Comparison of ENCODE assay signal across 11 cellular contexts in the genomic region with DNA sequence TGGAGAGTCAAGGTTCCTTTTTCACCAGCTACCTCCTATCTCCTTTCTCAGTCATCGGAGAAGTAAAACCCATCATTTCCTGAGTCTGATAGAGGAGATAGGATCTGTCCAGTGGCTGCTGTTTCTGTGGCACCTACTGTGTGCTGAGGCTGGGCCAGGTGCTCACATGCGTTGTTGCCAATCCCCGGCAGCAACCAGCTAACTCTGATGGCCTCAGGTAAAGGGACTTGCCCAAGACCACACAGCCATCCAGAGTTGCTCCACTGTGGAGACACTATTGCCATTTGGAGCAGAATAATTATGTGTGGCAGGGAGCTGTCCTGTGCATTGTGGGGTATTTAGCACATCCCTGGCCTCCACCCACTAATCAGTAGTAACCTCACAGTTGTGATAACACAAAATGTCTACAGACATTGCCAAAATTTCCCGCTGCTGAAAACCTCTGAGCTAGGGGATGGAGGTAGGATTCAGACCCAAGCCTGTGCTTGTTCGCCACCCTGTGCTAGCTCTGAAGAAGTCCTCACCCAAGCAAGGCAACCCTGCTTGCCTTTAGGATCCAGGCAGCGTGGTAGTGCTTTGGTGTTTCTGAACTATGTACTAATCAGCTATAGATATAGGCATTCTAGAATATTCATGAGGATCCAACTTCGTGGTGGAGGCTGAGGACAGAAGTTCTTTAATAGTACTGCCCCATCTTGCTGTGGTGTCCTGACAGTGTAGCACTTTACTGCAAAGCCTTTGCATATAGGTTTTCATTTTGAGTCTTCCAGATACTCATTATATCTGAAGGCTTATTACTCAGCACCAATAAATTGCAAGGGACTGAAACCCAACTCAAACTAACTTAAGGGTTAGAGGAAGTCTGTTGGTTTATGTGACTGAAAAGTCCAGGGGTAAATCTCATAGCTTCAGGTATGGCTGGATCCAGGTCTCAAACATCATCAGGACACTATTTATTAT.
DNase-seq lines count a peak whose midpoint lies in the region; ATAC-seq, FAIRE-seq and TF ChIP-seq lines count a peak whose summit lies in the region.
"Had no signal": no experiment of that assay in that cellular context is flagged by ENCODE, and none has a peak within 500 bp of the region (broad histone marks: within the 10 kb centered on the region; RNA-seq: fewer than 3 reads in every experiment).

No MANE protein-coding gene starts in this region.

- no peak for DNase-seq in AG09319 (ENCODE audit: extremely low read depth, low read depth)
- DNase-seq in GM19239 (ENCODE audit: insufficient read length, low spot score) = no peak
- DNase-seq in OCI-LY7 (ENCODE audit: low spot score) = no peak
- no peak for DNase-seq in memory B cell (ENCODE audit: low spot score in 2 of 2)
- no peak for DNase-seq in effector CD8-positive, alpha-beta T cell (lab: John Stamatoyannopoulos, UW)
- DNase-seq in SHP77 (lab: John Stamatoyannopoulos, UW) = no peak
- DNase-seq in DMS53 (lab: John Stamatoyannopoulos, UW) = no peak
- DNase-seq: DMS 273 treated with DMSO at 0.1 percent for 48 hours; stimulated activated CD4-positive, alpha-beta T cell treated with anti-CD3 and anti-CD28 coated beads, Interleukin-4, amount 100 ng/mL, for 4 hours had no signal

- H2AFZ ChIP-seq in OCI-LY7 (ENCODE audit: low read length) = no peak overlapping the region

- H3K79me2 ChIP-seq in OCI-LY7 (ENCODE audit: insufficient read depth, low read depth, low read length) = no peaks in the 10 kb centered on the region

- no peak overlapping the region for H3K27ac ChIP-seq in OCI-LY7 (ENCODE audit: low read depth, low read length, poor library complexity, severe bottlenecking)

- no peaks in the 10 kb centered on the region for H3K9me3 ChIP-seq in OCI-LY7 (ENCODE audit: low read length)
- H3K9me3 ChIP-seq: mucosa of descending colon had no signal

- FAIRE-seq in GM19239 (lab: Jason Lieb, UNC) = peak; percentile 28

- H3K27ac Mint-ChIP-seq in memory B cell = peak overlapping the region; percentile 91

- H3K4me1 ChIP-seq in OCI-LY7 (ENCODE audit: insufficient read depth, low read length, poor library complexity, severe bottlenecking) = peaks cover 37% of the 10 kb centered on the region

- H3K4me3 Mint-ChIP-seq in memory B cell = no peak overlapping the region

- no peaks in the 10 kb centered on the region for H3K27me3 Mint-ChIP-seq in memory B cell

- ATAC-seq in memory B cell (ENCODE audit: low read depth) (no peak), GM18519 (IDR thresholded peaks at IDR 0.05; ENCODE audit: low FRiP score, unreplicated experiment) (no peak)

- peak; percentile 5 for TF ChIP-seq CTCF in AG09319 (IDR thresholded peaks at IDR 0.05; ENCODE audit: low read depth, low read length)
- 0 out of 2 replicates have a peak, but pooled peaks have one; percentile 23 for TF ChIP-seq CTCF in OCI-LY7 (conservative IDR thresholded peaks at IDR 0.05; ENCODE audit: low read length)

- CTCF ChIA-PET in OCI-LY7 (lab: Charles Lee; ENCODE audit: unreplicated experiment) = no interaction called here

- 0 out of 2 replicates have a peak, but pooled peaks cover 10% of the 10 kb centered on the region for H4K20me1 ChIP-seq in OCI-LY7 (ENCODE audit: insufficient read depth, low read length)

- no TSS peak for BruUV-seq in OCI-LY7 (replicated peaks; lab: Mats Ljungman, UMichigan)

- no peak overlapping the region for H3K4me2 ChIP-seq in OCI-LY7 (ENCODE audit: low read length)

- no peaks in the 10 kb centered on the region for H3K36me3 ChIP-seq in OCI-LY7 (ENCODE audit: insufficient read depth, low read length)

- peaks cover 53% of the 10 kb centered on the region for H3K4me1 Mint-ChIP-seq in memory B cell

- intact Hi-C loops in OCI-LY7 (cut with micrococcal nuclease; ENCODE audit: unreplicated experiment) = no loop called here

- POLR2A ChIA-PET in OCI-LY7 (lab: Charles Lee) = interaction anchor here (0.6 kb wide), 1 partner anchor 10 kb away, joined by 3 read pairs; no protein-coding TSS in a partner anchor

- peaks cover 2% of the 10 kb centered on the region for H3K9me3 Mint-ChIP-seq in memory B cell

- H3K4me3 ChIP-seq in OCI-LY7 (ENCODE audit: low read depth, low read length, poor library complexity, severe bottlenecking) = no peak overlapping the region
- H3K4me3 ChIP-seq: mucosa of descending colon had no signal

- H3K36me3 Mint-ChIP-seq in memory B cell = peaks cover 12% of the 10 kb centered on the region

- H3K9me2 ChIP-seq in OCI-LY7 (ENCODE audit: insufficient read depth, low read length) = no peaks in the 10 kb centered on the region
